Comparison of ENCODE assay signal across 1 cellular context in the genomic region with DNA sequence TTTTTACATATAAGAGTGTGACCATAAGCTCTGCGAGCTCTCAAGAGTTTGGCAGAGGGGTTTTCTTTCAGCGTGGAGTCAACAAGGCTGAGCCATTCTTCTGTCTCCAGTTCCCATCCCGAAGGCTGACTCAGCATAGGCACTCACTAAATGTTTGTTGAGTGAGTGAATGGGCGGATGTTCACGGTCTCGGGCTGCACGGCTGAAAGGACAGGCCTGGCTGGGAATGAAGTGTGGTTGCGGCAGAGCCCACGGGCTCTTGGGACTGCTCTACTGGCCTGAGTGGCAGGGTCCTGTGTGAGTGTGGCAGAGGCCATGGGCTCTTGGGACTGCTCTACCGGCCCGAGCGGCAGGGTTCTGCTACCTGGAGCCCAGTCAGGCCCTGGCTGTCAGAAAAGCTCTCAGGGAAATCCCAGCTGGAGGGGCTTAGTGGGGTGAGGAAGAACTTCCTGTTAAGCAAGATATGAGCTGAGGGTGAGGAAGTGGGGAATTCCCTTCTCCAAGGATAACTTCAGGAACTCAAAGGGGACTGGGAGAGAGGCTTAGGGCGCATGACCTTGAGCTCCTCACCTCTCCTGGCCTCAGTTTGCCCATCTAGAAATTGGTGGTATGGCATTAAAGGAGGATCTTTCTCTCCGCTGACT.
TF ChIP-seq lines count a peak whose summit lies in the region.

No MANE protein-coding gene starts in this region.

TF ChIP-seq in A549, 52 proteins besides CTCF, POLR2A, EP300 and RAD21 (continued from another document):
- TF ChIP-seq POLR2AphosphoS2 (conservative IDR thresholded peaks at IDR 0.05; ENCODE audit: low read length) (no peak), CBX2 (IDR thresholded peaks at IDR 0.05; ENCODE audit: borderline replicate concordance, low read depth) (no peak), MAFK (IDR thresholded peaks at IDR 0.05; ENCODE audit: partially characterized antibody) (peak; percentile 49), HDAC2 (IDR thresholded peaks at IDR 0.05) (no peak)
